29 cellular contexts compared by ENCODE assay signal in genomic region chr9:80646211-80646610, GRCh38.
"Had no signal": no experiment of that assay in that cellular context is flagged by ENCODE, and none has a peak within 500 bp of the region (broad histone marks: within the 10 kb centered on the region; RNA-seq: fewer than 3 reads in every experiment).

No MANE protein-coding gene starts in this region.

- DNase-seq: colonic mucosa; cortex of kidney; dermis blood vessel endothelial cell; dorsolateral prefrontal cortex; effector CD4-positive, alpha-beta T cell; effector CD8-positive, alpha-beta T cell; effector memory CD4-positive, alpha-beta T cell; effector memory CD8-positive, alpha-beta T cell; endodermal cell; erythroblast; esophagus squamous epithelium; foreskin fibroblast; foreskin keratinocyte; foreskin melanocyte; gastrocnemius medialis; glutamatergic neuron; head of caudate nucleus; heart left ventricle; heart right ventricle had no signal

- H3K4me3 Mint-ChIP-seq: dendritic cell treated with granulocyte-macrophage colony-stimulating factor and Interleukin-4, amounts not matched to agents 40 ng/mL and 50 ng/mL, for 4 days; effector memory CD8-positive, alpha-beta T cell; endodermal cell had no signal

- H3K9me3 ChIP-seq: colonic mucosa, esophagus muscularis mucosa, esophagus squamous epithelium, gastrocnemius medialis, gastroesophageal sphincter, heart left ventricle had no signal

- H3K27me3 Mint-ChIP-seq: dendritic cell treated with granulocyte-macrophage colony-stimulating factor and Interleukin-4, amounts not matched to agents 40 ng/mL and 50 ng/mL, for 4 days; effector memory CD8-positive, alpha-beta T cell had no signal

- H3K4me3 ChIP-seq: colonic mucosa, coronary artery, dorsolateral prefrontal cortex, esophagus muscularis mucosa, esophagus squamous epithelium, gastrocnemius medialis, gastroesophageal sphincter, heart left ventricle, heart right ventricle had no signal

- H3K27ac ChIP-seq: colonic mucosa, coronary artery, dorsolateral prefrontal cortex, epithelial cell of prostate, esophagus muscularis mucosa, esophagus squamous epithelium, foreskin keratinocyte, gastrocnemius medialis, gastroesophageal sphincter, heart left ventricle, heart right ventricle had no signal

- H3K27me3 ChIP-seq: colonic mucosa, dorsolateral prefrontal cortex, esophagus muscularis mucosa, esophagus squamous epithelium, foreskin keratinocyte, gastrocnemius medialis, gastroesophageal sphincter, heart left ventricle, heart right ventricle had no signal

- H3K4me1 ChIP-seq: colonic mucosa, foreskin keratinocyte, gastrocnemius medialis had no signal

- FAIRE-seq: colon, endometrium, endothelial cell of umbilical vein, frontal cortex had no signal

- ATAC-seq: effector memory CD8-positive, alpha-beta T cell; esophagus mucosa; foreskin keratinocyte; gastrocnemius medialis; gastroesophageal sphincter; heart left ventricle; heart right ventricle had no signal

- H3K27ac Mint-ChIP-seq: dendritic cell treated with granulocyte-macrophage colony-stimulating factor and Interleukin-4, amounts not matched to agents 40 ng/mL and 50 ng/mL, for 4 days; effector memory CD8-positive, alpha-beta T cell; endodermal cell had no signal

- H3K36me3 ChIP-seq: colonic mucosa, esophagus muscularis mucosa, esophagus squamous epithelium, gastrocnemius medialis, gastroesophageal sphincter, heart left ventricle, heart right ventricle had no signal
